Comparison of ENCODE assay signal across 14 cellular contexts in genomic region chr17:40726919-40727318, GRCh38. TPM values are rescaled to one million over a fixed set of nuclear protein-coding genes. Genes with fewer than 3 reads are reported as not detected.
A peak's percentile ranks its signal among the peaks of the same experiment; 100 is the strongest.
DNase-seq lines count a peak whose midpoint lies in the region; ATAC-seq, FAIRE-seq and TF ChIP-seq lines count a peak whose summit lies in the region.
"Had no signal": no experiment of that assay in that cellular context is flagged by ENCODE, and none has a peak within 500 bp of the region (broad histone marks: within the 10 kb centered on the region; RNA-seq: fewer than 3 reads in every experiment).

No MANE protein-coding gene starts in this region.

- H2BK12ac ChIP-seq in H9 (ENCODE audit: insufficient read length, low read depth, low read length): no peak overlapping the region

- TF ChIP-seq CTCF in H9 (conservative IDR thresholded peaks at IDR 0.05) (peak; percentile 61), VCaP (conservative IDR thresholded peaks at IDR 0.05) (peak; percentile 77), kidney (IDR thresholded peaks at IDR 0.05; ENCODE audit: borderline replicate concordance, extremely low read depth, insufficient read depth) (peak; percentile 48)

- H3K79me2 ChIP-seq in H9 (ENCODE audit: insufficient read depth, low read length): no peaks in the 10 kb centered on the region

- ATAC-seq in activated T-cell treated with anti-CD3 and anti-CD28 coated beads, Interleukin-2, amount 50 U/mL, for 4 hours: no peak
- ATAC-seq in HG02610 (IDR thresholded peaks at IDR 0.05; ENCODE audit: unreplicated experiment): no peak
- no peak for ATAC-seq in GM18867 (IDR thresholded peaks at IDR 0.05; ENCODE audit: unreplicated experiment)

- H3K56ac ChIP-seq in H9 (ENCODE audit: insufficient read length, low read depth, low read length): no peak overlapping the region

- peaks cover 17% of the 10 kb centered on the region for H3K27me3 Mint-ChIP-seq in H9 (ENCODE audit: low read depth)
- peaks cover 40% of the 10 kb centered on the region for H3K27me3 Mint-ChIP-seq in activated T-cell treated with anti-CD3 and anti-CD28 coated beads, Interleukin-2, amount 50 U/mL, for 4 hours (ENCODE audit: low read depth)

- H3K14ac ChIP-seq in H9 (ENCODE audit: insufficient read depth, low read length): no peak overlapping the region

- H3K4me1 Mint-ChIP-seq in H9: no peaks in the 10 kb centered on the region
- H3K4me1 Mint-ChIP-seq in activated T-cell treated with anti-CD3 and anti-CD28 coated beads, Interleukin-2, amount 50 U/mL, for 4 hours (ENCODE audit: low read depth): no peaks in the 10 kb centered on the region
- H3K4me1 Mint-ChIP-seq: activated naive CD4-positive, alpha-beta T cell treated with anti-CD3 and anti-CD28 coated beads, Interleukin-2, amount 50 U/mL, for 24 hours had no signal

- WGBS in H9 (ENCODE audit: extremely low coverage, insufficient read length, low lambda C conversion rate): no CpG with 5 or more reads among the region's 2 CpGs

- H3K23me2 ChIP-seq in H9 (ENCODE audit: insufficient read length, low read depth, low read length, poor library complexity, severe bottlenecking): no peaks in the 10 kb centered on the region

- H3K4me3 Mint-ChIP-seq in H9: no peak overlapping the region
- H3K4me3 Mint-ChIP-seq in activated T-cell treated with anti-CD3 and anti-CD28 coated beads, Interleukin-2, amount 50 U/mL, for 4 hours: no peak overlapping the region
- H3K4me3 Mint-ChIP-seq: activated naive CD4-positive, alpha-beta T cell treated with anti-CD3 and anti-CD28 coated beads, Interleukin-2, amount 50 U/mL, for 24 hours had no signal

- intact Hi-C loops in kidney (cut with DNase I): no loop called here

- no peaks in the 10 kb centered on the region for H3K79me1 ChIP-seq in H9 (ENCODE audit: insufficient read depth, low read depth, low read length, poor library complexity, severe bottlenecking)

- no peak overlapping the region for H3K4me2 ChIP-seq in H9 (ENCODE audit: insufficient read depth, insufficient read length, low read length)

- H3K36me3 Mint-ChIP-seq in H9 (ENCODE audit: insufficient read depth in 1 of 3, low read depth in 3 of 3): no peaks in the 10 kb centered on the region
- no peaks in the 10 kb centered on the region for H3K36me3 Mint-ChIP-seq in activated T-cell treated with anti-CD3 and anti-CD28 coated beads, Interleukin-2, amount 50 U/mL, for 4 hours (ENCODE audit: insufficient read depth)
- H3K36me3 Mint-ChIP-seq: activated naive CD4-positive, alpha-beta T cell treated with anti-CD3 and anti-CD28 coated beads, Interleukin-2, amount 50 U/mL, for 24 hours had no signal

- no peak overlapping the region for H2BK20ac ChIP-seq in H9 (ENCODE audit: low read depth, low read length, poor library complexity, severe bottlenecking)

- H3K23ac ChIP-seq in H9 (ENCODE audit: insufficient read length, low read depth, low read length): no peak overlapping the region

- H4K91ac ChIP-seq in H9 (ENCODE audit: insufficient read length, low read depth, low read length): no peak overlapping the region

- DNase-seq in AML-193 (lab: John Stamatoyannopoulos, UW) (peak; percentile 18 to 30), H9 (no peak), kidney (no peak)
- DNase-seq in activated T-cell treated with anti-CD3 and anti-CD28 coated beads, Interleukin-2, amount 50 U/mL, for 4 hours: no peak
- DNase-seq in activated CD4-positive, alpha-beta T cell treated with anti-CD3 and anti-CD28 coated beads for 1 hour: no peak
- DNase-seq: GDM1, NCI-H1105 treated with DMSO at 0.1 percent for 48 hours, retina had no signal

- no peak overlapping the region for H4K8ac ChIP-seq in H9 (replicated peaks; ENCODE audit: insufficient read length, low read depth, low read length)

- H3K4me3 ChIP-seq in kidney (ENCODE audit: low read length in 2 of 2): no peak overlapping the region
- H3K4me3 ChIP-seq: HAP-1 had no signal

- H4K5ac ChIP-seq in H9 (ENCODE audit: insufficient read length, low read depth, low read length): no peak overlapping the region

- no peak overlapping the region for H3K4ac ChIP-seq in H9 (ENCODE audit: low read depth, low read length)

- no peak for FAIRE-seq in kidney (lab: Jason Lieb, UNC)

- H3K27me3 ChIP-seq in H9 (ENCODE audit: insufficient read depth, low read length): no peaks in the 10 kb centered on the region

- no peaks in the 10 kb centered on the region for H4K20me1 ChIP-seq in H9 (ENCODE audit: control insufficient read depth, insufficient read depth, insufficient read length)

- H2AFZ ChIP-seq in H9 (ENCODE audit: low read length): no peak overlapping the region

- H2BK120ac ChIP-seq in H9 (ENCODE audit: low read depth, low read length, poor library complexity, severe bottlenecking): no peak overlapping the region

- H2BK15ac ChIP-seq in H9 (ENCODE audit: low read depth, low read length): no peak overlapping the region

- no peaks in the 10 kb centered on the region for H3K36me3 ChIP-seq in kidney (ENCODE audit: control insufficient read depth in 1 of 2, insufficient read depth in 2 of 2, low read length in 2 of 2)
- H3K36me3 ChIP-seq: HAP-1 had no signal

- H2AK5ac ChIP-seq in H9 (ENCODE audit: insufficient read length, low read length): no peak overlapping the region

- H3K9ac ChIP-seq in H9 (ENCODE audit: extremely low read depth, insufficient read length, low read length) (no peak overlapping the region), kidney (ENCODE audit: low read length in 2 of 2) (no peak overlapping the region)

- H2BK5ac ChIP-seq in H9 (ENCODE audit: insufficient read length, low read length): no peak overlapping the region

- H3K18ac ChIP-seq in H9 (ENCODE audit: insufficient read length, low read depth, low read length): no peak overlapping the region

- no peak overlapping the region for H3T11ph ChIP-seq in H9 (ENCODE audit: low read length)

- H3K27ac Mint-ChIP-seq in H9: no peak overlapping the region
- H3K27ac Mint-ChIP-seq: activated naive CD4-positive, alpha-beta T cell treated with anti-CD3 and anti-CD28 coated beads, Interleukin-2, amount 50 U/mL, for 24 hours had no signal

- H3K4me1 ChIP-seq in H9 (ENCODE audit: insufficient read depth, low read length) (no peaks in the 10 kb centered on the region), kidney (ENCODE audit: control insufficient read depth in 1 of 2, insufficient read depth in 1 of 2, low read depth in 1 of 2, low read length in 2 of 2) (no peaks in the 10 kb centered on the region)
- H3K4me1 ChIP-seq: HAP-1 had no signal

- no peaks in the 10 kb centered on the region for H3K9me3 Mint-ChIP-seq in H9
- H3K9me3 Mint-ChIP-seq in activated T-cell treated with anti-CD3 and anti-CD28 coated beads, Interleukin-2, amount 50 U/mL, for 4 hours: no peaks in the 10 kb centered on the region
- H3K9me3 Mint-ChIP-seq: activated naive CD4-positive, alpha-beta T cell treated with anti-CD3 and anti-CD28 coated beads, Interleukin-2, amount 50 U/mL, for 24 hours had no signal

- no peak overlapping the region for H3K27ac ChIP-seq in H9 (ENCODE audit: insufficient read length, low read depth, low read length)
- H3K27ac ChIP-seq in VCaP: no peak overlapping the region
- H3K27ac ChIP-seq in kidney (ENCODE audit: low read depth in 2 of 2, low read length in 2 of 2): no peak overlapping the region

- no peaks in the 10 kb centered on the region for H3K9me3 ChIP-seq in H9 (ENCODE audit: control insufficient read depth, low read depth, low read length)
- no peaks in the 10 kb centered on the region for H3K9me3 ChIP-seq in kidney (ENCODE audit: control insufficient read depth in 1 of 2, low read length in 2 of 2)
- H3K9me3 ChIP-seq: HAP-1 had no signal

RNA-seq across cellular contexts. Expression of gene KRT24, which starts 23.4 kb away (rescaled TPM):
- total RNA-seq in H9 (2021): not detected in 2 replicates
- 0.31 TPM for total RNA-seq in kidney
- polyA plus RNA-seq in kidney (ENCODE audit: insufficient read depth, low read depth, low replicate concordance): not detected
- not detected for total RNA-seq in activated T-cell treated with anti-CD3 and anti-CD28 coated beads, Interleukin-2, amount 50 U/mL, for 4 hours
- total RNA-seq: T-helper 2 cell treated with Interferon-gamma antibody and Interleukin-4, amounts not matched to agents 100 ng/mL and 5 ng/mL, for 36 hours had no signal

RNA-seq across cellular contexts. Expression of gene KRT25, which starts 28.2 kb away (rescaled TPM):
- total RNA-seq in H9 (2021) (not detected in 2 replicates), kidney (not detected)
- polyA plus RNA-seq in kidney (ENCODE audit: insufficient read depth, low read depth, low replicate concordance): not detected
- not detected for total RNA-seq in activated T-cell treated with anti-CD3 and anti-CD28 coated beads, Interleukin-2, amount 50 U/mL, for 4 hours
- total RNA-seq: T-helper 2 cell treated with Interferon-gamma antibody and Interleukin-4, amounts not matched to agents 100 ng/mL and 5 ng/mL, for 36 hours had no signal

RNA-seq across cellular contexts. Expression of gene KRT26, which starts 45.1 kb away (rescaled TPM):
- not detected in 2 replicates for total RNA-seq in H9 (2021)
- not detected for total RNA-seq in kidney
- not detected for polyA plus RNA-seq in kidney (ENCODE audit: insufficient read depth, low read depth, low replicate concordance)
- total RNA-seq in activated T-cell treated with anti-CD3 and anti-CD28 coated beads, Interleukin-2, amount 50 U/mL, for 4 hours: not detected
- total RNA-seq: T-helper 2 cell treated with Interferon-gamma antibody and Interleukin-4, amounts not matched to agents 100 ng/mL and 5 ng/mL, for 36 hours had no signal

RNA-seq across cellular contexts. Expression of gene KRT27, which starts 55.4 kb away (rescaled TPM):
- total RNA-seq in H9 (2021) (not detected in 2 replicates), kidney (not detected)
- not detected for polyA plus RNA-seq in kidney (ENCODE audit: insufficient read depth, low read depth, low replicate concordance)
- total RNA-seq in activated T-cell treated with anti-CD3 and anti-CD28 coated beads, Interleukin-2, amount 50 U/mL, for 4 hours: not detected
- total RNA-seq: T-helper 2 cell treated with Interferon-gamma antibody and Interleukin-4, amounts not matched to agents 100 ng/mL and 5 ng/mL, for 36 hours had no signal

Comparison
In these comparisons a context has a peak if more than half of its experiments do, and no peak if none do; other contexts are left out.
1. DNase-seq: peak in AML-193 (2 of 2); none in H9 (single experiment), kidney (single experiment), activated T-cell treated with anti-CD3 and anti-CD28 coated beads, Interleukin-2, amount 50 U/mL, for 4 hours (single experiment) and activated CD4-positive, alpha-beta T cell treated with anti-CD3 and anti-CD28 coated beads for 1 hour (single experiment).
2. Peak in every context shown above with its lines, with median percentiles within 50 percentile points of each other: CTCF ChIP-seq.